Comparison of ENCODE assay signal across 9 cellular contexts in genomic region chr10:68550747-68551411, GRCh38. TPM values are rescaled to one million over a fixed set of nuclear protein-coding genes. Genes with fewer than 3 reads are reported as not detected.
DNase-seq lines count a peak whose midpoint lies in the region; ATAC-seq and TF ChIP-seq lines count a peak whose summit lies in the region.
"Had no signal": no experiment of that assay in that cellular context is flagged by ENCODE, and none has a peak within 500 bp of the region (broad histone marks: within the 10 kb centered on the region; RNA-seq: fewer than 3 reads in every experiment).

No MANE protein-coding gene starts in this region.

- H3K27ac Mint-ChIP-seq in activated T-helper 17 cell treated with anti-CD3 and anti-CD28 coated beads, Interleukin-2, amount 50 U/mL, for 72 hours = no peak overlapping the region
- H3K27ac Mint-ChIP-seq: IgD-negative memory B cell had no signal

- no peak overlapping the region for H3K4me3 Mint-ChIP-seq in activated T-helper 17 cell treated with anti-CD3 and anti-CD28 coated beads, Interleukin-2, amount 50 U/mL, for 72 hours

- peak; percentile 65 for ATAC-seq in HG03280 (IDR thresholded peaks at IDR 0.05; ENCODE audit: unreplicated experiment)
- peak; percentile 74 for ATAC-seq in activated T-helper 17 cell treated with anti-CD3 and anti-CD28 coated beads, Interleukin-2, amount 50 U/mL, for 72 hours (replicated peaks)
- ATAC-seq in GM19455 (IDR thresholded peaks at IDR 0.05; ENCODE audit: unreplicated experiment) = no peak

- TF ChIP-seq CTCF in GM12874 (IDR thresholded peaks at IDR 0.05; ENCODE audit: insufficient read depth, low read depth, low read length) (peak; percentile 86), parathyroid adenoma (IDR thresholded peaks at IDR 0.05) (peak; percentile 88)

- H3K9me3 Mint-ChIP-seq in activated T-helper 17 cell treated with anti-CD3 and anti-CD28 coated beads, Interleukin-2, amount 50 U/mL, for 72 hours = no peaks in the 10 kb centered on the region
- H3K9me3 Mint-ChIP-seq: IgD-negative memory B cell had no signal

- no peaks in the 10 kb centered on the region for H3K27me3 Mint-ChIP-seq in activated T-helper 17 cell treated with anti-CD3 and anti-CD28 coated beads, Interleukin-2, amount 50 U/mL, for 72 hours
- H3K27me3 Mint-ChIP-seq: IgD-negative memory B cell had no signal

- peak overlapping the region; percentile 36 for H2AFZ ChIP-seq in parathyroid adenoma

- no peaks in the 10 kb centered on the region for H3K36me3 Mint-ChIP-seq in activated T-helper 17 cell treated with anti-CD3 and anti-CD28 coated beads, Interleukin-2, amount 50 U/mL, for 72 hours (ENCODE audit: low read depth)

- peaks cover 6% of the 10 kb centered on the region for H3K4me1 Mint-ChIP-seq in activated T-helper 17 cell treated with anti-CD3 and anti-CD28 coated beads, Interleukin-2, amount 50 U/mL, for 72 hours

- no peaks in the 10 kb centered on the region for H3K79me2 ChIP-seq in parathyroid adenoma

- no peak overlapping the region for H3K4me2 ChIP-seq in parathyroid adenoma (ENCODE audit: low read length)

- no peaks in the 10 kb centered on the region for H3K27me3 ChIP-seq in parathyroid adenoma (ENCODE audit: control insufficient read depth, insufficient read depth, low read length)

- no peak overlapping the region for H3K9ac ChIP-seq in parathyroid adenoma

- no peak overlapping the region for H3K27ac ChIP-seq in parathyroid adenoma

- H3K36me3 ChIP-seq in parathyroid adenoma (ENCODE audit: control insufficient read depth, insufficient read depth, low read length) = no peaks in the 10 kb centered on the region

- no peaks in the 10 kb centered on the region for H3K9me3 ChIP-seq in parathyroid adenoma (ENCODE audit: control insufficient read depth, low read length)

- H3K4me3 ChIP-seq in parathyroid adenoma (ENCODE audit: low read depth, low read length) = no peak overlapping the region

- H3K4me1 ChIP-seq in parathyroid adenoma = no peaks in the 10 kb centered on the region

- DNase-seq in AG20443 (ENCODE audit: low spot score) (peak; percentile 84), NCI-H748 treated with DMSO at 0.1 percent for 48 hours (lab: John Stamatoyannopoulos, UW) (peak; percentile 17), glomerular endothelial cell (ENCODE audit: extremely low read depth, low read depth, low spot score) (peak; percentile 52)

RNA-seq across cellular contexts. Expression of gene TET1, which starts 9.3 kb away (rescaled TPM):
- total RNA-seq in activated T-helper 17 cell treated with anti-CD3 and anti-CD28 coated beads, Interleukin-2, amount 50 U/mL, for 72 hours = under 1 TPM; 0.86 to 0.87 TPM
- total RNA-seq in glomerular endothelial cell = 2.1 and 2.4 TPM in 2 replicates

RNA-seq across cellular contexts. Expression of gene SLC25A16, which starts 23.6 kb away (rescaled TPM):
- 10 to 100 TPM; 16.6 to 17.0 TPM for total RNA-seq in activated T-helper 17 cell treated with anti-CD3 and anti-CD28 coated beads, Interleukin-2, amount 50 U/mL, for 72 hours
- 12.1 and 30.1 TPM in 2 replicates for total RNA-seq in glomerular endothelial cell

Comparison
In these comparisons a context has a peak if more than half of its experiments do, and no peak if none do; other contexts are left out.
1. DNase-seq: peak in every context shown above with its lines; median percentile 84 in AG20443; 52 in glomerular endothelial cell; 17 in NCI-H748 treated with DMSO at 0.1 percent for 48 hours.